In genomic region chr4:77818077-77818666, GRCh38 we compare ENCODE assay signal across 8 cellular contexts. TPM values are rescaled to one million over a fixed set of nuclear protein-coding genes. Genes with fewer than 3 reads are reported as not detected.
DNase-seq lines count a peak whose midpoint lies in the region; ATAC-seq and TF ChIP-seq lines count a peak whose summit lies in the region.

No MANE protein-coding gene starts in this region.

- ATAC-seq in HG03354 (IDR thresholded peaks at IDR 0.05; ENCODE audit: poor library complexity, severe bottlenecking, unreplicated experiment) (peak; percentile 15), left lobe of liver (peak; percentile 47)
- peak; percentile 25 for ATAC-seq in activated CD4-positive, alpha-beta T cell treated with anti-CD3 and anti-CD28 coated beads for 36 hours

- no peaks in the 10 kb centered on the region for H3K27me3 Mint-ChIP-seq in activated CD4-positive, alpha-beta T cell treated with anti-CD3 and anti-CD28 coated beads for 36 hours

- peak overlapping the region; percentile 93 for H3K27ac Mint-ChIP-seq in activated CD4-positive, alpha-beta T cell treated with anti-CD3 and anti-CD28 coated beads for 36 hours

- H3K27ac ChIP-seq in 22Rv1 (peak overlapping the region; percentile 96), dorsolateral prefrontal cortex (peak overlapping the region; percentile 68 to 100 (median 99))

- DNase-seq in NCI-H510A (lab: John Stamatoyannopoulos, UW) (peak; percentile 58), dorsolateral prefrontal cortex (peak; percentile 29 to 68 (median 62)), left lobe of liver (ENCODE audit: low spot score) (peak; percentile 64)
- peak; percentile 73 for DNase-seq in activated CD4-positive, alpha-beta T cell treated with anti-CD3 and anti-CD28 coated beads for 36 hours
- DNase-seq in stimulated activated CD4-positive, alpha-beta T cell treated with anti-CD3 and anti-CD28 coated beads, TNF-alpha, amount 100 ng/mL, for 24 hours (ENCODE audit: low read depth in 3 of 3), result peak in 2 of 3 experiments; percentile 27 to 47

- peaks cover 63% of the 10 kb centered on the region for H3K4me1 Mint-ChIP-seq in activated CD4-positive, alpha-beta T cell treated with anti-CD3 and anti-CD28 coated beads for 36 hours

- no peaks in the 10 kb centered on the region for H3K27me3 ChIP-seq in dorsolateral prefrontal cortex

- peak overlapping the region; percentile 99 for H3K4me3 Mint-ChIP-seq in activated CD4-positive, alpha-beta T cell treated with anti-CD3 and anti-CD28 coated beads for 36 hours

- no peaks in the 10 kb centered on the region for H3K9me3 Mint-ChIP-seq in activated CD4-positive, alpha-beta T cell treated with anti-CD3 and anti-CD28 coated beads for 36 hours (ENCODE audit: low read depth)

- peak overlapping the region; percentile 54 to 99 (median 90) for H3K4me3 ChIP-seq in dorsolateral prefrontal cortex

- CTCF ChIA-PET in activated CD4-positive, alpha-beta T cell treated with anti-CD3 and anti-CD28 coated beads for 36 hours (lab: Charles Lee), result interaction anchor here (0.6 to 2.6 kb wide), 14 partner anchors 9 to 186 kb away, joined by 3 to 25 read pairs (median 5); partner anchors contain the start of gene MRPL1

- TF ChIP-seq CTCF in 22Rv1 (IDR thresholded peaks at IDR 0.05) (peak; percentile 57), GM12873 (IDR thresholded peaks at IDR 0.05; ENCODE audit: insufficient read depth, low read depth, low read length, missing control alignments) (peak; percentile 37), dorsolateral prefrontal cortex (IDR thresholded peaks at IDR 0.05 in 54 of 56, conservative IDR thresholded peaks at IDR 0.05 in 2 of 56; ENCODE audit: low read depth in 1 of 56, partially characterized antibody in 56 of 56) (peak in 55 of 56 donors; percentile 15 to 66 (median 51))

- intact Hi-C loops in activated CD4-positive, alpha-beta T cell treated with anti-CD3 and anti-CD28 coated beads for 36 hours (cut with DNase I, micrococcal nuclease), result loop anchor here (1.0 to 5.0 kb wide), 3 partner anchors 17 to 83 kb away; no protein-coding TSS in a partner anchor
- intact Hi-C loops in dorsolateral prefrontal cortex (cut with DNase I), result no loop called here

- POLR2A ChIA-PET in activated CD4-positive, alpha-beta T cell treated with anti-CD3 and anti-CD28 coated beads for 36 hours (lab: Charles Lee), result interaction anchor here (0.8 to 2.9 kb wide), 11 partner anchors 9 to 83 kb away, joined by 3 to 49 read pairs (median 4); partner anchors contain the start of gene MRPL1

- peaks cover 43% of the 10 kb centered on the region for H3K36me3 Mint-ChIP-seq in activated CD4-positive, alpha-beta T cell treated with anti-CD3 and anti-CD28 coated beads for 36 hours (ENCODE audit: low read depth)

RNA-seq across cellular contexts. Expression of gene CNOT6L, which starts 1.0 kb away (rescaled TPM):
- total RNA-seq in activated CD4-positive, alpha-beta T cell treated with anti-CD3 and anti-CD28 coated beads for 36 hours, result 100 to 1,000 TPM; 111 to 122 TPM
- 10 to 100 TPM; 35.2 to 61.6 (median 47.7) TPM for total RNA-seq in dorsolateral prefrontal cortex
- total RNA-seq in left lobe of liver, result 20.5 TPM

RNA-seq across cellular contexts. Expression of gene MRPL1, which starts 44.5 kb away (rescaled TPM):
- 10 to 100 TPM; 61.1 to 70.6 TPM for total RNA-seq in activated CD4-positive, alpha-beta T cell treated with anti-CD3 and anti-CD28 coated beads for 36 hours
- total RNA-seq in dorsolateral prefrontal cortex (10 to 100 TPM; 11.6 to 51.3 (median 28.4) TPM), left lobe of liver (13.8 TPM)

Comparison
In these comparisons a context has a peak if more than half of its experiments do, and no peak if none do; other contexts are left out.
1. Peak in every context shown above with its lines: DNase-seq, ATAC-seq, H3K4me3 ChIP-seq and H3K27ac ChIP-seq.
2. intact Hi-C loops: an anchor here in activated CD4-positive, alpha-beta T cell treated with anti-CD3 and anti-CD28 coated beads for 36 hours (1.0 to 5.0 kb wide); none called in dorsolateral prefrontal cortex.